Comparison of ENCODE assay signal across 18 cellular contexts in genomic region chr11:92739020-92739419, GRCh38.
A peak's percentile ranks its signal among the peaks of the same experiment; 100 is the strongest.
DNase-seq lines count a peak whose midpoint lies in the region; ATAC-seq and TF ChIP-seq lines count a peak whose summit lies in the region.
"Had no signal": no experiment of that assay in that cellular context is flagged by ENCODE, and none has a peak within 500 bp of the region (broad histone marks: within the 10 kb centered on the region; RNA-seq: fewer than 3 reads in every experiment).

No MANE protein-coding gene starts in this region.

- H3K9me3 ChIP-seq in right cardiac atrium (ENCODE audit: control insufficient read depth, low read length) (no peaks in the 10 kb centered on the region), upper lobe of right lung (no peaks in the 10 kb centered on the region)
- H3K9me3 ChIP-seq: body of pancreas, spleen, upper lobe of left lung had no signal

- no peak for DNase-seq in Right ventricle myocardium inferior (ENCODE audit: missing footprints)
- DNase-seq in right cardiac atrium: no peak
- peak; percentile 52 for DNase-seq in astrocyte of the hippocampus (ENCODE audit: low read depth, low spot score)
- DNase-seq in fibroblast of the conjunctiva (ENCODE audit: low read depth): peak; percentile 77
- no peak for DNase-seq in upper lobe of right lung
- DNase-seq in stimulated activated naive CD8-positive, alpha-beta T cell treated with anti-CD3 and anti-CD28 coated beads, Interleukin-15, amount 100 ng/mL, for 72 hours: no peak
- no peak for DNase-seq in AG08395 (ENCODE audit: low spot score)
- DNase-seq: effector CD8-positive, alpha-beta T cell; foreskin melanocyte; H9; NCI-H1436; NCI-H345; spleen; upper lobe of left lung had no signal

- H3K27me3 ChIP-seq in right cardiac atrium (ENCODE audit: control insufficient read depth, insufficient read depth): no peaks in the 10 kb centered on the region
- H3K27me3 ChIP-seq in upper lobe of right lung: no peaks in the 10 kb centered on the region
- H3K27me3 ChIP-seq: body of pancreas, upper lobe of left lung had no signal

- no peak overlapping the region for H3K27ac ChIP-seq in right cardiac atrium (ENCODE audit: low read length)
- H3K27ac ChIP-seq in upper lobe of right lung: no peak overlapping the region
- H3K27ac ChIP-seq: body of pancreas, spleen, upper lobe of left lung had no signal

- H3K4me3 ChIP-seq in right cardiac atrium (ENCODE audit: low read length) (no peak overlapping the region), upper lobe of right lung (no peak overlapping the region)
- H3K4me3 ChIP-seq: body of pancreas, GM12878, spleen, upper lobe of left lung had no signal

- no peaks in the 10 kb centered on the region for H3K36me3 ChIP-seq in upper lobe of right lung
- H3K36me3 ChIP-seq: spleen, upper lobe of left lung had no signal

- H3K27me3 Mint-ChIP-seq in stimulated activated naive CD8-positive, alpha-beta T cell treated with anti-CD3 and anti-CD28 coated beads, Interleukin-15, amount 100 ng/mL, for 72 hours: no peaks in the 10 kb centered on the region
- H3K27me3 Mint-ChIP-seq: stimulated activated memory B cell treated with anti-CD40 and anti-IgM and Interleukin-4, amounts not matched to agents 10 μg/mL and 1 μg/mL and 100 μg/mL, for 72 hours had no signal

- H3K9me3 Mint-ChIP-seq in stimulated activated naive CD8-positive, alpha-beta T cell treated with anti-CD3 and anti-CD28 coated beads, Interleukin-15, amount 100 ng/mL, for 72 hours: no peaks in the 10 kb centered on the region
- H3K9me3 Mint-ChIP-seq: H9; stimulated activated memory B cell treated with anti-CD40 and anti-IgM and Interleukin-4, amounts not matched to agents 10 μg/mL and 1 μg/mL and 100 μg/mL, for 72 hours had no signal

- no peak overlapping the region for H3K4me3 Mint-ChIP-seq in stimulated activated naive CD8-positive, alpha-beta T cell treated with anti-CD3 and anti-CD28 coated beads, Interleukin-15, amount 100 ng/mL, for 72 hours
- H3K4me3 Mint-ChIP-seq: H9; stimulated activated memory B cell treated with anti-CD40 and anti-IgM and Interleukin-4, amounts not matched to agents 10 μg/mL and 1 μg/mL and 100 μg/mL, for 72 hours had no signal

- no peaks in the 10 kb centered on the region for H3K4me1 Mint-ChIP-seq in stimulated activated naive CD8-positive, alpha-beta T cell treated with anti-CD3 and anti-CD28 coated beads, Interleukin-15, amount 100 ng/mL, for 72 hours
- H3K4me1 Mint-ChIP-seq: H9; stimulated activated memory B cell treated with anti-CD40 and anti-IgM and Interleukin-4, amounts not matched to agents 10 μg/mL and 1 μg/mL and 100 μg/mL, for 72 hours had no signal

- no peak for TF ChIP-seq CTCF in upper lobe of right lung (IDR thresholded peaks at IDR 0.05)

- intact Hi-C loops in Right ventricle myocardium inferior (cut with DNase I): loop anchor here (10.0 kb wide), 1 partner anchor 146 kb away; no protein-coding TSS in a partner anchor
- intact Hi-C loops in right cardiac atrium (cut with DNase I): no loop called here
- intact Hi-C loops in upper lobe of right lung (cut with DNase I): no loop called here

- H3K4me1 ChIP-seq in right cardiac atrium (ENCODE audit: control insufficient read depth, insufficient read depth, low read length) (no peaks in the 10 kb centered on the region), upper lobe of right lung (no peaks in the 10 kb centered on the region)
- H3K4me1 ChIP-seq: body of pancreas, spleen, upper lobe of left lung had no signal

- ATAC-seq in Right ventricle myocardium inferior (peak; percentile 44), right cardiac atrium (no peak), upper lobe of right lung (peak; percentile 42), GM21737 (IDR thresholded peaks at IDR 0.05; ENCODE audit: unreplicated experiment) (no peak)
- ATAC-seq in stimulated activated naive CD8-positive, alpha-beta T cell treated with anti-CD3 and anti-CD28 coated beads, Interleukin-15, amount 100 ng/mL, for 72 hours: no peak
- ATAC-seq: body of pancreas; GM12878; stimulated activated memory B cell treated with anti-CD40 and anti-IgM and Interleukin-4, amounts not matched to agents 10 μg/mL and 1 μg/mL and 100 μg/mL, for 72 hours had no signal

- H3K27ac Mint-ChIP-seq in stimulated activated naive CD8-positive, alpha-beta T cell treated with anti-CD3 and anti-CD28 coated beads, Interleukin-15, amount 100 ng/mL, for 72 hours: no peak overlapping the region
- H3K27ac Mint-ChIP-seq: H9; stimulated activated memory B cell treated with anti-CD40 and anti-IgM and Interleukin-4, amounts not matched to agents 10 μg/mL and 1 μg/mL and 100 μg/mL, for 72 hours had no signal

Comparison
In these comparisons a context has a peak if more than half of its experiments do, and no peak if none do; other contexts are left out.
1. ATAC-seq: peak in Right ventricle myocardium inferior (single experiment) and upper lobe of right lung (single experiment); none in right cardiac atrium (0 of 2), stimulated activated naive CD8-positive, alpha-beta T cell treated with anti-CD3 and anti-CD28 coated beads, Interleukin-15, amount 100 ng/mL, for 72 hours (single experiment) and GM21737 (single experiment).
2. DNase-seq: peak in astrocyte of the hippocampus (single experiment) and fibroblast of the conjunctiva (single experiment); none in Right ventricle myocardium inferior (single experiment), right cardiac atrium (0 of 3), upper lobe of right lung (single experiment), stimulated activated naive CD8-positive, alpha-beta T cell treated with anti-CD3 and anti-CD28 coated beads, Interleukin-15, amount 100 ng/mL, for 72 hours (0 of 2) and AG08395 (single experiment).